ENCODE assay signal across 1 cellular context in the genomic region with DNA sequence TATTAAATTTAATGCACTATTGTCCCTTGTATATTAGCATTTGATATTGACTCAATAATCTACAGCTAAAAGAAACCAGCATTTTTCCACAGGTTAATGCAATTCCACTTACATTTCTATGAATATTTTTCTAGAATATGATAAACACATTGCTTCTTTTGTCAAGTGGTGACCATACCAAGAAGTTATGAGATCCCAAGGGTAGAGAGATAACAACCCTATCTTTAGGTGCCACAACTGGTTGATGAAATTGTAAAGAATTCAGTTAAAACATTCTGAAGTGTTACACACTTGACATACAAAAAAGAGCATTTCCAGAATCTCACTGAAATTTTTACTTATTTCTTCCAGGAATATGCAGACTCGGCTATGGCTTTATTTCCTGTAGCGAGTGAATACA.
TF ChIP-seq lines count a peak whose summit lies in the region.

No MANE protein-coding gene starts in this region.

TF ChIP-seq in K562, 482 proteins besides CTCF, POLR2A, EP300 and RAD21:
- TF ChIP-seq PRPF4 (IDR thresholded peaks at IDR 0.05; ENCODE audit: insufficient read depth, low read depth, low read length, poor library complexity, severe bottlenecking) (no peak), MTA2 (IDR thresholded peaks at IDR 0.05; ENCODE audit: low read depth) (peak; percentile 64), TCF3 (CRISPR knock-in tag; IDR thresholded peaks at IDR 0.05) (peak; percentile 87), ARID1B (IDR thresholded peaks at IDR 0.05) (peak; percentile 79), TRIM24 (IDR thresholded peaks at IDR 0.05) (0 out of 4 replicates have a peak, but pooled peaks of 1 of the 2 experiments have one; percentile 20), STAT5A (IDR thresholded peaks at IDR 0.05; ENCODE audit: borderline replicate concordance, low read length) (peak; percentile 15; the same call in 1 of the 2 replicates), DPF2 (IDR thresholded peaks at IDR 0.05) (no peak; the same call in 1 of the 2 replicates), SMARCA4 (IDR thresholded peaks at IDR 0.05) (peak; percentile 26; the same call in 1 of the 2 replicates), TEAD4 (IDR thresholded peaks at IDR 0.05; ENCODE audit: low read length) (peak; percentile 72), TEAD4 (CRISPR knock-in tag; IDR thresholded peaks at IDR 0.05; ENCODE audit: borderline replicate concordance) (no peak), IRF2 (CRISPR knock-in tag; IDR thresholded peaks at IDR 0.05) (no peak), ZNF239 (CRISPR knock-in tag; IDR thresholded peaks at IDR 0.05) (no peak), CBFA2T3 (IDR thresholded peaks at IDR 0.05) (peak; percentile 60), NCOR1 (IDR thresholded peaks at IDR 0.05) (peak; percentile 36; the same call in 1 of the 2 replicates), SOX6 (IDR thresholded peaks at IDR 0.05) (peak; percentile 27; the same call in 1 of the 2 replicates), MEIS2 (IDR thresholded peaks at IDR 0.05; ENCODE audit: partially characterized antibody) (peak; percentile 32), TAL1 (IDR thresholded peaks at IDR 0.05) (peak; percentile 77), CBFA2T2 (conservative IDR thresholded peaks at IDR 0.05) (peak; percentile 46; the same call in 1 of the 2 replicates)
- TF ChIP-seq, protein P1, sequence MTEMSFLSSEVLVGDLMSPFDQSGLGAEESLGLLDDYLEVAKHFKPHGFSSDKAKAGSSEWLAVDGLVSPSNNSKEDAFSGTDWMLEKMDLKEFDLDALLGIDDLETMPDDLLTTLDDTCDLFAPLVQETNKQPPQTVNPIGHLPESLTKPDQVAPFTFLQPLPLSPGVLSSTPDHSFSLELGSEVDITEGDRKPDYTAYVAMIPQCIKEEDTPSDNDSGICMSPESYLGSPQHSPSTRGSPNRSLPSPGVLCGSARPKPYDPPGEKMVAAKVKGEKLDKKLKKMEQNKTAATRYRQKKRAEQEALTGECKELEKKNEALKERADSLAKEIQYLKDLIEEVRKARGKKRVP (CRISPR knock-in tag; IDR thresholded peaks at IDR 0.05): 0 out of 2 replicates have a peak, but pooled peaks have one; percentile 60
- TF ChIP-seq, protein P2, sequence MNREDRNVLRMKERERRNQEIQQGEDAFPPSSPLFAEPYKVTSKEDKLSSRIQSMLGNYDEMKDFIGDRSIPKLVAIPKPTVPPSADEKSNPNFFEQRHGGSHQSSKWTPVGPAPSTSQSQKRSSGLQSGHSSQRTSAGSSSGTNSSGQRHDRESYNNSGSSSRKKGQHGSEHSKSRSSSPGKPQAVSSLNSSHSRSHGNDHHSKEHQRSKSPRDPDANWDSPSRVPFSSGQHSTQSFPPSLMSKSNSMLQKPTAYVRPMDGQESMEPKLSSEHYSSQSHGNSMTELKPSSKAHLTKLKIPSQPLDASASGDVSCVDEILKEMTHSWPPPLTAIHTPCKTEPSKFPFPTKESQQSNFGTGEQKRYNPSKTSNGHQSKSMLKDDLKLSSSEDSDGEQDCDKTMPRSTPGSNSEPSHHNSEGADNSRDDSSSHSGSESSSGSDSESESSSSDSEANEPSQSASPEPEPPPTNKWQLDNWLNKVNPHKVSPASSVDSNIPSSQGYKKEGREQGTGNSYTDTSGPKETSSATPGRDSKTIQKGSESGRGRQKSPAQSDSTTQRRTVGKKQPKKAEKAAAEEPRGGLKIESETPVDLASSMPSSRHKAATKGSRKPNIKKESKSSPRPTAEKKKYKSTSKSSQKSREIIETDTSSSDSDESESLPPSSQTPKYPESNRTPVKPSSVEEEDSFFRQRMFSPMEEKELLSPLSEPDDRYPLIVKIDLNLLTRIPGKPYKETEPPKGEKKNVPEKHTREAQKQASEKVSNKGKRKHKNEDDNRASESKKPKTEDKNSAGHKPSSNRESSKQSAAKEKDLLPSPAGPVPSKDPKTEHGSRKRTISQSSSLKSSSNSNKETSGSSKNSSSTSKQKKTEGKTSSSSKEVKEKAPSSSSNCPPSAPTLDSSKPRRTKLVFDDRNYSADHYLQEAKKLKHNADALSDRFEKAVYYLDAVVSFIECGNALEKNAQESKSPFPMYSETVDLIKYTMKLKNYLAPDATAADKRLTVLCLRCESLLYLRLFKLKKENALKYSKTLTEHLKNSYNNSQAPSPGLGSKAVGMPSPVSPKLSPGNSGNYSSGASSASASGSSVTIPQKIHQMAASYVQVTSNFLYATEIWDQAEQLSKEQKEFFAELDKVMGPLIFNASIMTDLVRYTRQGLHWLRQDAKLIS (CRISPR knock-in tag; IDR thresholded peaks at IDR 0.05): no peak
- TF ChIP-seq, protein P3, sequence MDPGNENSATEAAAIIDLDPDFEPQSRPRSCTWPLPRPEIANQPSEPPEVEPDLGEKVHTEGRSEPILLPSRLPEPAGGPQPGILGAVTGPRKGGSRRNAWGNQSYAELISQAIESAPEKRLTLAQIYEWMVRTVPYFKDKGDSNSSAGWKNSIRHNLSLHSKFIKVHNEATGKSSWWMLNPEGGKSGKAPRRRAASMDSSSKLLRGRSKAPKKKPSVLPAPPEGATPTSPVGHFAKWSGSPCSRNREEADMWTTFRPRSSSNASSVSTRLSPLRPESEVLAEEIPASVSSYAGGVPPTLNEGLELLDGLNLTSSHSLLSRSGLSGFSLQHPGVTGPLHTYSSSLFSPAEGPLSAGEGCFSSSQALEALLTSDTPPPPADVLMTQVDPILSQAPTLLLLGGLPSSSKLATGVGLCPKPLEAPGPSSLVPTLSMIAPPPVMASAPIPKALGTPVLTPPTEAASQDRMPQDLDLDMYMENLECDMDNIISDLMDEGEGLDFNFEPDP (CRISPR knock-in tag; IDR thresholded peaks at IDR 0.05): no peak
